In genomic region chr18:7817596-7817995, GRCh38 we compare ENCODE assay signal across 20 cellular contexts.
DNase-seq lines count a peak whose midpoint lies in the region; FAIRE-seq and TF ChIP-seq lines count a peak whose summit lies in the region.
"Had no signal": no experiment of that assay in that cellular context is flagged by ENCODE, and none has a peak within 500 bp of the region (broad histone marks: within the 10 kb centered on the region; RNA-seq: fewer than 3 reads in every experiment).

No MANE protein-coding gene starts in this region.

- H3K4me3 Mint-ChIP-seq in activated CD4-positive, alpha-beta T cell treated with anti-CD3 and anti-CD28 coated beads, Interleukin-2, amount 10 ng/mL, durations not matched to agents 24 days and 14 days, result no peak overlapping the region
- H3K4me3 Mint-ChIP-seq: H9 had no signal

- H3K27me3 Mint-ChIP-seq in activated CD4-positive, alpha-beta T cell treated with anti-CD3 and anti-CD28 coated beads, Interleukin-2, amount 10 ng/mL, durations not matched to agents 24 days and 14 days, result no peaks in the 10 kb centered on the region

- no peak overlapping the region for H3K27ac Mint-ChIP-seq in activated CD4-positive, alpha-beta T cell treated with anti-CD3 and anti-CD28 coated beads, Interleukin-2, amount 10 ng/mL, durations not matched to agents 24 days and 14 days
- H3K27ac Mint-ChIP-seq: H9 had no signal

- 36 to 46% methylated on average over 6 of the region's 6 CpGs for WGBS in lower leg skin, 2 donors

- intact Hi-C loops in activated CD4-positive, alpha-beta T cell treated with anti-CD3 and anti-CD28 coated beads, Interleukin-2, amount 10 ng/mL, durations not matched to agents 24 days and 14 days (cut with micrococcal nuclease), result no loop called here
- intact Hi-C loops in lower leg skin (cut with DNase I; ENCODE audit: low total_unique reads), result no loop called here

- in situ Hi-C loops in GM13976 (cut with MboI; ENCODE audit: low sequenced_read_pairs, unreplicated experiment), result no loop called here

- H3K36me3 Mint-ChIP-seq in activated CD4-positive, alpha-beta T cell treated with anti-CD3 and anti-CD28 coated beads, Interleukin-2, amount 10 ng/mL, durations not matched to agents 24 days and 14 days (ENCODE audit: low read depth), result no peaks in the 10 kb centered on the region

- H3K4me1 Mint-ChIP-seq in activated CD4-positive, alpha-beta T cell treated with anti-CD3 and anti-CD28 coated beads, Interleukin-2, amount 10 ng/mL, durations not matched to agents 24 days and 14 days, result no peaks in the 10 kb centered on the region
- H3K4me1 Mint-ChIP-seq: H9 had no signal

- TF ChIP-seq CTCF in lower leg skin (IDR thresholded peaks at IDR 0.05), result no peak
- TF ChIP-seq CTCF in GM13976 (IDR thresholded peaks at IDR 0.05; ENCODE audit: borderline replicate concordance, control extremely low read depth, extremely low read depth, insufficient read depth, missing control alignments), result no peak

- TF ChIP-seq POLR2A in lower leg skin (IDR thresholded peaks at IDR 0.05), result no peak

- H3K4me3 ChIP-seq in lower leg skin (ENCODE audit: low read depth, poor library complexity, severe bottlenecking), result no peak overlapping the region
- H3K4me3 ChIP-seq: MG63 had no signal

- peak; percentile 4 for FAIRE-seq in endometrium (lab: Jason Lieb, UNC)

- DNase-seq in activated CD4-positive, alpha-beta T cell treated with anti-CD3 and anti-CD28 coated beads, Interleukin-2, amount 10 ng/mL, durations not matched to agents 24 days and 14 days, result peak; percentile 17
- no peak for DNase-seq in activated CD4-positive, alpha-beta T cell treated with anti-CD3 and anti-CD28 coated beads for 4 hours
- DNase-seq in lower leg skin (ENCODE audit: low spot score in 2 of 2) (peak; percentile 27 to 36), H4 (ENCODE audit: low spot score) (no peak), GM13976 (ENCODE audit: low spot score) (no peak), occipital lobe (lab: John Stamatoyannopoulos, UW) (no peak), islet precursor cell (no peak)
- DNase-seq: C1 segment of cervical spinal cord, GF-D8, H9, IMR-90, Karpas-422, MG63, NCI-H1092, NCI-H146, NCI-H2081, NCI-H510A treated with DMSO at 0.1 percent for 48 hours, SHP77, SK-N-SH had no signal

- peaks cover 11% of the 10 kb centered on the region for H3K9me3 Mint-ChIP-seq in activated CD4-positive, alpha-beta T cell treated with anti-CD3 and anti-CD28 coated beads, Interleukin-2, amount 10 ng/mL, durations not matched to agents 24 days and 14 days

Comparison
In these comparisons a context has a peak if more than half of its experiments do, and no peak if none do; other contexts are left out.
1. DNase-seq: peak in activated CD4-positive, alpha-beta T cell treated with anti-CD3 and anti-CD28 coated beads, Interleukin-2, amount 10 ng/mL, durations not matched to agents 24 days and 14 days (single experiment) and lower leg skin (2 of 2); none in activated CD4-positive, alpha-beta T cell treated with anti-CD3 and anti-CD28 coated beads for 4 hours (0 of 2), H4 (single experiment), GM13976 (single experiment), occipital lobe (single experiment) and islet precursor cell (single experiment).